Comparison of ENCODE assay signal across 3 cellular contexts in genomic region chr22:40701259-40701658, GRCh38. TPM values are rescaled to one million over a fixed set of nuclear protein-coding genes. Genes with fewer than 3 reads are reported as not detected.
"Had no signal": no experiment of that assay in that cellular context is flagged by ENCODE, and none has a peak within 500 bp of the region (broad histone marks: within the 10 kb centered on the region; RNA-seq: fewer than 3 reads in every experiment).

No MANE protein-coding gene starts in this region.

RNA-seq across cellular contexts. Expression of gene MCHR1, which starts 22.0 kb away (rescaled TPM):
- total RNA-seq: H4, HT-29, K562 had no signal
